In genomic region chr18:62670573-62670972, GRCh38 we compare ENCODE assay signal across 18 cellular contexts. TPM values are rescaled to one million over a fixed set of nuclear protein-coding genes. Genes with fewer than 3 reads are reported as not detected.
DNase-seq lines count a peak whose midpoint lies in the region; ATAC-seq, FAIRE-seq and TF ChIP-seq lines count a peak whose summit lies in the region.
"Had no signal": no experiment of that assay in that cellular context is flagged by ENCODE, and none has a peak within 500 bp of the region (broad histone marks: within the 10 kb centered on the region; RNA-seq: fewer than 3 reads in every experiment).

No MANE protein-coding gene starts in this region.

- no peak for TF ChIP-seq RAD21 in K562 (CRISPR knock-in tag; conservative IDR thresholded peaks at IDR 0.05 in 1 of 2, IDR thresholded peaks at IDR 0.05 in 1 of 2)

- ATAC-seq in K562: no peak

- H4K20me1 ChIP-seq in K562 (replicated peaks; ENCODE audit: control insufficient read depth, insufficient read depth, low read length): no peaks in the 10 kb centered on the region

- CTCF ChIA-PET in K562 (lab: Yijun Ruan, JAX; ENCODE audit: low intra/inter-chr PET ratio): no interaction called here

- no peak overlapping the region for H2AFZ ChIP-seq in K562 (ENCODE audit: low read depth, low read length)

- H3K4me3 ChIP-seq in K562 (no peak overlapping the region), small intestine (ENCODE audit: low read depth in 1 of 2, low read length in 2 of 2) (no peak overlapping the region), right atrium auricular region (no peak overlapping the region), WERI-Rb-1 (ENCODE audit: low read depth, low read length) (no peak overlapping the region)

- H3K4me2 ChIP-seq in K562 (ENCODE audit: insufficient read depth, low read length): no peak overlapping the region

- no peaks in the 10 kb centered on the region for H3K9me3 ChIP-seq in K562 (replicated peaks; ENCODE audit: control insufficient read depth, insufficient read depth, low read depth, low read length)
- H3K9me3 ChIP-seq in small intestine (ENCODE audit: control insufficient read depth, low read depth): no peaks in the 10 kb centered on the region
- peaks cover 0 to 13% of the 10 kb centered on the region in 2 donors for H3K9me3 ChIP-seq in right atrium auricular region
- H3K9me3 ChIP-seq in WERI-Rb-1 (ENCODE audit: severe bottlenecking): peaks cover 4% of the 10 kb centered on the region

- H3K36me3 ChIP-seq in K562 (ENCODE audit: control insufficient read depth, insufficient read depth, low read length) (no peaks in the 10 kb centered on the region), small intestine (ENCODE audit: control insufficient read depth in 2 of 2, insufficient read depth in 2 of 2, low read length in 2 of 2) (no peaks in the 10 kb centered on the region), right atrium auricular region (no peaks in the 10 kb centered on the region), WERI-Rb-1 (no peaks in the 10 kb centered on the region)

- no peaks in the 10 kb centered on the region for H3K27me3 ChIP-seq in K562 (ENCODE audit: control insufficient read depth in 2 of 2, insufficient read depth in 2 of 2, low read length in 2 of 2)
- no peaks in the 10 kb centered on the region for H3K27me3 ChIP-seq in small intestine (ENCODE audit: control insufficient read depth in 2 of 2, insufficient read depth in 2 of 2, low read length in 2 of 2)
- H3K27me3 ChIP-seq in right atrium auricular region: no peaks in the 10 kb centered on the region
- no peaks in the 10 kb centered on the region for H3K27me3 ChIP-seq in WERI-Rb-1 (ENCODE audit: insufficient read depth, low read depth, severe bottlenecking)

- in situ Hi-C loops in K562 (cut with MboI): no loop called here

- POLR2A ChIA-PET in K562 (lab: Yijun Ruan, JAX): interaction anchor here (0.6 kb wide), 1 partner anchor 180 kb away, joined by 3 read pairs; no protein-coding TSS in a partner anchor

- peak; percentile 87 for FAIRE-seq in G401.6 (lab: Jason Lieb, UNC)
- no peak for FAIRE-seq in K562 (lab: Jason Lieb, UNC)
- FAIRE-seq in frontal cortex (lab: Jason Lieb, UNC): peak; percentile 89
- peak; percentile 33 for FAIRE-seq in small intestine (lab: Jason Lieb, UNC)
- FAIRE-seq: GM12892, H54 had no signal

- no peak overlapping the region for H3K9ac ChIP-seq in K562 (ENCODE audit: insufficient read depth in 1 of 2, low read depth in 2 of 2, low read length in 2 of 2)

- H3K27ac ChIP-seq in K562 (ENCODE audit: extremely low read depth, low read depth, low read length): no peak overlapping the region
- no peak overlapping the region for H3K27ac ChIP-seq in small intestine (ENCODE audit: low read depth in 1 of 2, low read length in 1 of 2)
- H3K27ac ChIP-seq in right atrium auricular region: no peak overlapping the region
- no peak overlapping the region for H3K27ac ChIP-seq in WERI-Rb-1

- H3K79me2 ChIP-seq in K562 (ENCODE audit: control insufficient read depth, insufficient read depth, low read length): no peaks in the 10 kb centered on the region

- H3K4me1 ChIP-seq in K562 (replicated peaks in 1 of 2; ENCODE audit: control insufficient read depth in 2 of 2, insufficient read depth in 2 of 2, low read length in 2 of 2): peaks cover 0 to 3% of the 10 kb centered on the region in 2 experiments; a peak in 1 of 5 replicates
- no peaks in the 10 kb centered on the region for H3K4me1 ChIP-seq in small intestine (ENCODE audit: control insufficient read depth in 2 of 2, insufficient read depth in 1 of 2, low read depth in 1 of 2, low read length in 1 of 2)
- H3K4me1 ChIP-seq in right atrium auricular region: no peaks in the 10 kb centered on the region

- TF ChIP-seq CTCF in K562 (IDR thresholded peaks at IDR 0.05 in 2 of 3, conservative IDR thresholded peaks at IDR 0.05 in 1 of 3; ENCODE audit: insufficient read depth in 2 of 3, low read depth in 1 of 3, low read length in 3 of 3) (no peak), right atrium auricular region (IDR thresholded peaks at IDR 0.05) (no peak), WERI-Rb-1 (IDR thresholded peaks at IDR 0.05; ENCODE audit: low read depth, low read length) (no peak)

- no peak for TF ChIP-seq EP300 in K562 (IDR thresholded peaks at IDR 0.05; ENCODE audit: low read length)

- no peaks in the 10 kb centered on the region for H3K9me1 ChIP-seq in K562 (ENCODE audit: control insufficient read depth, insufficient read depth, low read length)

- no peak for TF ChIP-seq POLR2A in K562 (conservative IDR thresholded peaks at IDR 0.05)

- DNase-seq in K562 (ENCODE audit: extremely low read depth in 1 of 4, low spot score in 3 of 4): no peak
- DNase-seq in frontal cortex (ENCODE audit: low spot score in 2 of 2): no peak
- DNase-seq in small intestine: no peak
- no peak for DNase-seq in right atrium auricular region (ENCODE audit: low spot score)
- DNase-seq in epidermal melanocyte (ENCODE audit: insufficient read length, low spot score): no peak
- no peak for DNase-seq in WERI-Rb-1
- DNase-seq: 8988T; C1 segment of cervical spinal cord; Calu3; CD4-positive, alpha-beta memory T cell; COR-L47; DMS53; DMS79 treated with DMSO at 0.1 percent for 48 hours; GOT3; HCEC 1CT had no signal

- intact Hi-C loops in K562 (cut with micrococcal nuclease): no loop called here

- WGBS in K562 (ENCODE audit: insufficient coverage, low coverage, missing lambda C conversion rate): 75% methylated on average over 2 of the region's 2 CpGs
- 91 to 96% (median 93%) methylated on average over 2 of the region's 2 CpGs for WGBS in small intestine, 3 donors

- BruUV-seq in K562 (replicated peaks; lab: Mats Ljungman, UMichigan): no TSS peak

TF ChIP-seq in K562, 482 proteins besides CTCF, POLR2A, EP300 and RAD21:
- TF ChIP-seq ZNF507 (tag; conservative IDR thresholded peaks at IDR 0.05): peak; percentile 85
- TF ChIP-seq FOXJ3 (CRISPR knock-in tag; IDR thresholded peaks at IDR 0.05): no peak
TF ChIP-seq in K562: peak in this region for 1.

RNA-seq across cellular contexts. Expression of gene PHLPP1, which starts 44.8 kb away (rescaled TPM):
- 30.9 and 39.4 TPM in 2 replicates for total RNA-seq in K562 (2011; cell fraction: chromatin; rRNA removed; ENCODE audit: low replicate concordance)
- total RNA-seq in K562 (2011; cell fraction: nucleolus; rRNA removed): 13.0 and 15.7 TPM in 2 replicates
- total RNA-seq in K562 (2011; cell fraction: nucleoplasm; rRNA removed): 12.4 and 12.5 TPM in 2 replicates
- total RNA-seq in K562 (2014; rRNA removed): 4.9 and 5.8 TPM in 2 replicates
- total RNA-seq in K562 (2014; rRNA removed; fragmentation: Illumina TruSeq; extraction: Trizol): 4.5 and 4.6 TPM in 2 replicates
- 4.5 and 5.9 TPM in 2 replicates for total RNA-seq in K562 (2015; rRNA removed; fragmentation: Illumina TruSeq; extraction: Trizol)
- 7.6 and 9.0 TPM in 2 replicates for total RNA-seq in K562 (2021)
- polyA plus RNA-seq in K562 (2011; rRNA removed): 3.4 and 6.0 TPM in 2 replicates
- polyA plus RNA-seq in K562 (2011; cell fraction: cytosol; rRNA removed): 3.4 and 4.6 TPM in 2 replicates
- 5.6 and 7.3 TPM in 2 replicates for polyA plus RNA-seq in K562 (2011; cell fraction: nucleus; rRNA removed)
- 5.3 and 5.6 TPM in 2 replicates for polyA plus RNA-seq in K562 (2012)
- polyA plus RNA-seq in K562 (2014; fragmentation: Illumina TruSeq; extraction: Trizol): 4.8 and 7.2 TPM in 2 replicates
- under 1 TPM; 0.56 TPM for polyA plus RNA-seq in K562 (2014; fragmentation: Nextera tagmentation; extraction: Ambion mirVana)
- 2.6 and 2.8 TPM in 2 replicates for polyA plus RNA-seq in K562 (2014; rRNA removed)
- polyA minus RNA-seq in K562 (2011; rRNA and poly(A)+ RNA removed): 20.7 and 42.8 TPM in 2 replicates
- 11.4 and 14.5 TPM in 2 replicates for polyA minus RNA-seq in K562 (2011; cell fraction: cytosol; rRNA and poly(A)+ RNA removed)
- 10.1 and 27.2 TPM in 2 replicates for polyA minus RNA-seq in K562 (2011; cell fraction: nucleus; rRNA and poly(A)+ RNA removed)
- total RNA-seq in frontal cortex: 16.3 TPM
- 1 to 10 TPM; 3.2 to 5.4 (median 5.3) TPM for polyA plus RNA-seq in small intestine
- total RNA-seq in right atrium auricular region: 1 to 10 TPM; 4.6 to 5.9 TPM
